Comparison of ENCODE assay signal across 15 cellular contexts in the genomic region with DNA sequence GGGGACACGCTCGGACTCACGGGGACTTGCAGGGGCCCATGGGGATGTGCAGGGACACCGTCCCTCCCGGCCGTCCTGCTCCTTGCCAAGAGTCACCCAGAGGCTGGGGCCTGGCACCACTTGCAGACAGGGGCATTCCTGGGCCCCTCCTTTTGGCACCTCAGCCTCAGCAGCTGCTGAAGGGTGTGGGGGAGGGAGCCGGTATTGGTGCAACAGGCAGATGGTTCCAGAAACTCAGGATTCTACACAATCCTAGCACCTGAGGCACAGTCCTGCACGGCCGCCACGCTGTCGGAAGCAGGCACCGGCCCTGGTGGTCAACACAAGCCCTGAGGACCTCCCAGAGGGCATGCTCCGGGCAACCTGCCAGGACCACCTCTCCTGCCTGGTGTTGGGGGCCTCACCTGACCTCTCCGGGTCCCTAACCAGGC. TPM values are rescaled to one million over a fixed set of nuclear protein-coding genes. Genes with fewer than 3 reads are reported as not detected.
DNase-seq lines count a peak whose midpoint lies in the region; ATAC-seq and TF ChIP-seq lines count a peak whose summit lies in the region.
"Had no signal": no experiment of that assay in that cellular context is flagged by ENCODE, and none has a peak within 500 bp of the region (broad histone marks: within the 10 kb centered on the region; RNA-seq: fewer than 3 reads in every experiment).

No MANE protein-coding gene starts in this region.

- CTCF ChIA-PET in CD4-positive, alpha-beta T cell (lab: Charles Lee), result interaction anchor here (1.0 kb wide), 1 partner anchor 9 kb away, joined by 3 read pairs; no protein-coding TSS in a partner anchor

- no peaks in the 10 kb centered on the region for H3K9me3 Mint-ChIP-seq in stimulated activated memory B cell treated with anti-CD40 and anti-IgM and Interleukin-4, amounts not matched to agents 10 μg/mL and 1 μg/mL and 100 μg/mL, for 72 hours
- H3K9me3 Mint-ChIP-seq in CD4-positive, alpha-beta T cell, result no peaks in the 10 kb centered on the region
- H3K9me3 Mint-ChIP-seq: activated naive CD8-positive, alpha-beta T cell treated with anti-CD3 and anti-CD28 coated beads for 36 hours; neural crest cell had no signal

- TF ChIP-seq POLR2A in Peyer's patch (IDR thresholded peaks at IDR 0.05), result no peak

- no peak for DNase-seq in GM12865 (ENCODE audit: low read depth)
- DNase-seq in Peyer's patch, result no peak
- DNase-seq in left colon, result no peak
- no peak for DNase-seq in activated CD4-positive, alpha-beta T cell treated with anti-CD3 and anti-CD28 coated beads, Interleukin-2, amount 50 U/mL, for 48 hours
- no peak for DNase-seq in CD4-positive, alpha-beta T cell
- DNase-seq: activated CD8-positive, alpha-beta T cell treated with anti-CD3 and anti-CD28 coated beads, Interleukin-2, amount 10 ng/mL, durations not matched to agents 7 days and 5 days; activated naive CD8-positive, alpha-beta T cell treated with anti-CD3 and anti-CD28 coated beads for 36 hours; activated T-cell treated with anti-CD3 and anti-CD28 coated beads, Interleukin-2, amount 50 U/mL, for 48 hours; AML-193; NCI-H1048; T-helper 1 cell; WERI-Rb-1 had no signal

- no peaks in the 10 kb centered on the region for H3K27me3 Mint-ChIP-seq in stimulated activated memory B cell treated with anti-CD40 and anti-IgM and Interleukin-4, amounts not matched to agents 10 μg/mL and 1 μg/mL and 100 μg/mL, for 72 hours
- H3K27me3 Mint-ChIP-seq in CD4-positive, alpha-beta T cell, result no peaks in the 10 kb centered on the region
- H3K27me3 Mint-ChIP-seq: activated naive CD8-positive, alpha-beta T cell treated with anti-CD3 and anti-CD28 coated beads for 36 hours had no signal

- H3K4me3 ChIP-seq in GM12865 (ENCODE audit: low read depth, low read length) (peak overlapping the region; percentile 32), Peyer's patch (no peak overlapping the region)

- H3K4me1 ChIP-seq in Peyer's patch, result peaks cover 0 to 51% (median 0%) of the 10 kb centered on the region in 4 donors

- H3K27ac Mint-ChIP-seq in stimulated activated memory B cell treated with anti-CD40 and anti-IgM and Interleukin-4, amounts not matched to agents 10 μg/mL and 1 μg/mL and 100 μg/mL, for 72 hours, result peak overlapping the region; percentile 78
- no peak overlapping the region for H3K27ac Mint-ChIP-seq in CD4-positive, alpha-beta T cell
- H3K27ac Mint-ChIP-seq: activated CD8-positive, alpha-beta T cell treated with anti-CD3 and anti-CD28 coated beads, Interleukin-2, amount 10 ng/mL, durations not matched to agents 7 days and 5 days; activated naive CD8-positive, alpha-beta T cell treated with anti-CD3 and anti-CD28 coated beads for 36 hours had no signal

- H3K36me3 Mint-ChIP-seq in stimulated activated memory B cell treated with anti-CD40 and anti-IgM and Interleukin-4, amounts not matched to agents 10 μg/mL and 1 μg/mL and 100 μg/mL, for 72 hours, result no peaks in the 10 kb centered on the region
- H3K36me3 Mint-ChIP-seq in CD4-positive, alpha-beta T cell (ENCODE audit: low read depth), result no peaks in the 10 kb centered on the region
- H3K36me3 Mint-ChIP-seq: activated naive CD8-positive, alpha-beta T cell treated with anti-CD3 and anti-CD28 coated beads for 36 hours had no signal

- ATAC-seq in left colon (peak; percentile 1), GM21529 (IDR thresholded peaks at IDR 0.05; ENCODE audit: unreplicated experiment) (no peak)
- ATAC-seq in stimulated activated memory B cell treated with anti-CD40 and anti-IgM and Interleukin-4, amounts not matched to agents 10 μg/mL and 1 μg/mL and 100 μg/mL, for 72 hours, result no peak
- no peak for ATAC-seq in CD4-positive, alpha-beta T cell (ENCODE audit: poor library complexity)
- ATAC-seq: activated CD8-positive, alpha-beta T cell treated with anti-CD3 and anti-CD28 coated beads, Interleukin-2, amount 10 ng/mL, durations not matched to agents 7 days and 5 days had no signal

- POLR2A ChIA-PET in CD4-positive, alpha-beta T cell (lab: Charles Lee), result no interaction called here

- no peaks in the 10 kb centered on the region for H3K27me3 ChIP-seq in Peyer's patch
- no peaks in the 10 kb centered on the region for H3K27me3 ChIP-seq in CD4-positive, alpha-beta T cell (ENCODE audit: control insufficient read depth, insufficient read depth, low read length)

- peak overlapping the region in 3 of 4 donors; percentile 62 to 88 (median 86) for H3K27ac ChIP-seq in Peyer's patch
- no peak overlapping the region for H3K27ac ChIP-seq in CD4-positive, alpha-beta T cell (ENCODE audit: low read depth, low read length)
- H3K27ac ChIP-seq: WERI-Rb-1 had no signal

- H3K9me3 ChIP-seq in Peyer's patch, result no peaks in the 10 kb centered on the region
- no peaks in the 10 kb centered on the region for H3K9me3 ChIP-seq in CD4-positive, alpha-beta T cell (ENCODE audit: control insufficient read depth, low read length)

- no peaks in the 10 kb centered on the region for H3K36me3 ChIP-seq in Peyer's patch
- H3K36me3 ChIP-seq: WERI-Rb-1 had no signal

- TF ChIP-seq CTCF in GM12865 (IDR thresholded peaks at IDR 0.05; ENCODE audit: insufficient read depth, low read depth, low read length, missing control alignments), result no peak
- no peak for TF ChIP-seq CTCF in Peyer's patch (IDR thresholded peaks at IDR 0.05)
- no peak for TF ChIP-seq CTCF in CD4-positive, alpha-beta T cell (IDR thresholded peaks at IDR 0.05)

- H3K4me3 Mint-ChIP-seq in stimulated activated memory B cell treated with anti-CD40 and anti-IgM and Interleukin-4, amounts not matched to agents 10 μg/mL and 1 μg/mL and 100 μg/mL, for 72 hours, result no peak overlapping the region
- H3K4me3 Mint-ChIP-seq in CD4-positive, alpha-beta T cell, result no peak overlapping the region
- H3K4me3 Mint-ChIP-seq: activated CD8-positive, alpha-beta T cell treated with anti-CD3 and anti-CD28 coated beads, Interleukin-2, amount 10 ng/mL, durations not matched to agents 7 days and 5 days; activated naive CD8-positive, alpha-beta T cell treated with anti-CD3 and anti-CD28 coated beads for 36 hours; neural crest cell had no signal

- peaks cover 76% of the 10 kb centered on the region for H3K4me1 Mint-ChIP-seq in stimulated activated memory B cell treated with anti-CD40 and anti-IgM and Interleukin-4, amounts not matched to agents 10 μg/mL and 1 μg/mL and 100 μg/mL, for 72 hours
- H3K4me1 Mint-ChIP-seq in CD4-positive, alpha-beta T cell (ENCODE audit: low read depth), result no peaks in the 10 kb centered on the region
- H3K4me1 Mint-ChIP-seq: activated naive CD8-positive, alpha-beta T cell treated with anti-CD3 and anti-CD28 coated beads for 36 hours had no signal

- intact Hi-C loops in left colon (cut with DNase I, micrococcal nuclease), result no loop called here
- intact Hi-C loops in CD4-positive, alpha-beta T cell (cut with DNase I, micrococcal nuclease), result no loop called here

RNA-seq across cellular contexts. Expression of a gene that starts 19.3 kb away (rescaled TPM):
- total RNA-seq in Peyer's patch (100 to 1,000 TPM in 3 of 4 donors, 10 to 100 TPM in 1; 87.2 to 182 (median 116) TPM), left colon (10 to 100 TPM; 70.4 to 88.3 TPM)
- total RNA-seq in CD4-positive, alpha-beta T cell, result 10 to 100 TPM; 47.9 to 51.7 TPM
